19 cellular contexts compared by ENCODE assay signal in genomic region chr16:25114121-25114520, GRCh38. TPM values are rescaled to one million over a fixed set of nuclear protein-coding genes. Genes with fewer than 3 reads are reported as not detected.
DNase-seq lines count a peak whose midpoint lies in the region; ATAC-seq and TF ChIP-seq lines count a peak whose summit lies in the region.
"Had no signal": no experiment of that assay in that cellular context is flagged by ENCODE, and none has a peak within 500 bp of the region (broad histone marks: within the 10 kb centered on the region; RNA-seq: fewer than 3 reads in every experiment).

No MANE protein-coding gene starts in this region.

- POLR2A ChIA-PET in activated naive CD8-positive, alpha-beta T cell treated with anti-CD3 and anti-CD28 coated beads, Interleukin-2, amount 10 ng/mL, durations not matched to agents 7 days and 5 days (lab: Charles Lee) = interaction anchor here (1.0 kb wide), 1 partner anchor 83 kb away, joined by 3 read pairs; no protein-coding TSS in a partner anchor
- POLR2A ChIA-PET in T-cell (lab: Charles Lee) = no interaction called here

- H3K27ac Mint-ChIP-seq in activated naive CD8-positive, alpha-beta T cell treated with anti-CD3 and anti-CD28 coated beads, Interleukin-2, amount 10 ng/mL, durations not matched to agents 7 days and 5 days = no peak overlapping the region
- no peak overlapping the region for H3K27ac Mint-ChIP-seq in activated naive CD8-positive, alpha-beta T cell treated with anti-CD3 and anti-CD28 coated beads for 36 hours
- H3K27ac Mint-ChIP-seq in T-cell = no peak overlapping the region
- no peak overlapping the region for H3K27ac Mint-ChIP-seq in nephron
- H3K27ac Mint-ChIP-seq: CD8-positive, alpha-beta T cell had no signal

- no peak for ATAC-seq in activated naive CD8-positive, alpha-beta T cell treated with anti-CD3 and anti-CD28 coated beads, Interleukin-2, amount 10 ng/mL, durations not matched to agents 7 days and 5 days (ENCODE audit: low read depth)
- ATAC-seq in T-cell (replicated peaks in 1 of 4) = no peak
- ATAC-seq in GM18868 (IDR thresholded peaks at IDR 0.05; ENCODE audit: unreplicated experiment) = no peak
- no peak for ATAC-seq in HG02870 (IDR thresholded peaks at IDR 0.05; ENCODE audit: unreplicated experiment)
- ATAC-seq in GM18502 (IDR thresholded peaks at IDR 0.05; ENCODE audit: poor library complexity, unreplicated experiment) = no peak
- ATAC-seq: CD8-positive, alpha-beta T cell; PC-3 had no signal

- H3K27me3 Mint-ChIP-seq in activated naive CD8-positive, alpha-beta T cell treated with anti-CD3 and anti-CD28 coated beads, Interleukin-2, amount 10 ng/mL, durations not matched to agents 7 days and 5 days = no peaks in the 10 kb centered on the region
- H3K27me3 Mint-ChIP-seq in activated naive CD8-positive, alpha-beta T cell treated with anti-CD3 and anti-CD28 coated beads for 36 hours = no peaks in the 10 kb centered on the region
- no peaks in the 10 kb centered on the region for H3K27me3 Mint-ChIP-seq in T-cell
- no peaks in the 10 kb centered on the region for H3K27me3 Mint-ChIP-seq in nephron (ENCODE audit: low read depth)

- no peaks in the 10 kb centered on the region for H3K9me3 Mint-ChIP-seq in activated naive CD8-positive, alpha-beta T cell treated with anti-CD3 and anti-CD28 coated beads, Interleukin-2, amount 10 ng/mL, durations not matched to agents 7 days and 5 days
- H3K9me3 Mint-ChIP-seq in activated naive CD8-positive, alpha-beta T cell treated with anti-CD3 and anti-CD28 coated beads for 36 hours = no peaks in the 10 kb centered on the region
- H3K9me3 Mint-ChIP-seq in T-cell (no peaks in the 10 kb centered on the region), nephron (no peaks in the 10 kb centered on the region)
- H3K9me3 Mint-ChIP-seq: CD8-positive, alpha-beta T cell had no signal

- no peak for DNase-seq in activated naive CD8-positive, alpha-beta T cell treated with anti-CD3 and anti-CD28 coated beads, Interleukin-2, amount 10 ng/mL, durations not matched to agents 7 days and 5 days
- DNase-seq in activated naive CD8-positive, alpha-beta T cell treated with anti-CD3 and anti-CD28 coated beads for 36 hours = no peak
- no peak for DNase-seq in T-cell
- no peak for DNase-seq in NCI-H187 treated with DMSO at 0.1 percent for 48 hours (lab: John Stamatoyannopoulos, UW)
- DNase-seq: BE2C; CD8-positive, alpha-beta T cell; DMS79; H7; NCI-H1417 treated with DMSO at 0.1 percent for 48 hours; NCI-H1930; NCI-H226; NCI-H524; NCI-H82; PC-3; SIG-M5 had no signal

- H3K4me1 Mint-ChIP-seq in activated naive CD8-positive, alpha-beta T cell treated with anti-CD3 and anti-CD28 coated beads, Interleukin-2, amount 10 ng/mL, durations not matched to agents 7 days and 5 days = peaks cover 29% of the 10 kb centered on the region
- peaks cover 36% of the 10 kb centered on the region for H3K4me1 Mint-ChIP-seq in activated naive CD8-positive, alpha-beta T cell treated with anti-CD3 and anti-CD28 coated beads for 36 hours
- H3K4me1 Mint-ChIP-seq in T-cell = peaks cover 62 to 76% (median 69%) of the 10 kb centered on the region in 3 donors
- peaks cover 45% of the 10 kb centered on the region for H3K4me1 Mint-ChIP-seq in nephron

- CTCF ChIA-PET in T-cell (lab: Charles Lee) = no interaction called here

- H3K4me3 Mint-ChIP-seq in activated naive CD8-positive, alpha-beta T cell treated with anti-CD3 and anti-CD28 coated beads, Interleukin-2, amount 10 ng/mL, durations not matched to agents 7 days and 5 days = peak overlapping the region; percentile 1
- no peak overlapping the region for H3K4me3 Mint-ChIP-seq in activated naive CD8-positive, alpha-beta T cell treated with anti-CD3 and anti-CD28 coated beads for 36 hours
- H3K4me3 Mint-ChIP-seq in T-cell = peak overlapping the region in 2 of 3 donors; percentile 7 to 8
- H3K4me3 Mint-ChIP-seq in nephron = peak overlapping the region; percentile 70 to 83 (median 77)
- H3K4me3 Mint-ChIP-seq: CD8-positive, alpha-beta T cell had no signal

- H3K36me3 Mint-ChIP-seq in activated naive CD8-positive, alpha-beta T cell treated with anti-CD3 and anti-CD28 coated beads, Interleukin-2, amount 10 ng/mL, durations not matched to agents 7 days and 5 days = peaks cover 2% of the 10 kb centered on the region
- peaks cover 1% of the 10 kb centered on the region for H3K36me3 Mint-ChIP-seq in activated naive CD8-positive, alpha-beta T cell treated with anti-CD3 and anti-CD28 coated beads for 36 hours
- H3K36me3 Mint-ChIP-seq in T-cell (peaks cover 24% of the 10 kb centered on the region), nephron (ENCODE audit: low read depth) (peaks cover 29% of the 10 kb centered on the region)

- TF ChIP-seq CTCF in nephron (IDR thresholded peaks at IDR 0.05; ENCODE audit: unreplicated experiment in 3 of 3) = no peak

RNA-seq across cellular contexts. Expression of gene LCMT1, which starts 2.6 kb away (rescaled TPM):
- total RNA-seq in activated naive CD8-positive, alpha-beta T cell treated with anti-CD3 and anti-CD28 coated beads, Interleukin-2, amount 10 ng/mL, durations not matched to agents 7 days and 5 days = 10 to 100 TPM; 37.7 to 42.8 TPM
- 10 to 100 TPM; 43.9 to 44.1 TPM for total RNA-seq in activated naive CD8-positive, alpha-beta T cell treated with anti-CD3 and anti-CD28 coated beads for 36 hours
- total RNA-seq in T-cell = 10 to 100 TPM; 35.7 to 42.9 (median 36.0) TPM
